Comparison of ENCODE assay signal across 8 cellular contexts in the genomic region with DNA sequence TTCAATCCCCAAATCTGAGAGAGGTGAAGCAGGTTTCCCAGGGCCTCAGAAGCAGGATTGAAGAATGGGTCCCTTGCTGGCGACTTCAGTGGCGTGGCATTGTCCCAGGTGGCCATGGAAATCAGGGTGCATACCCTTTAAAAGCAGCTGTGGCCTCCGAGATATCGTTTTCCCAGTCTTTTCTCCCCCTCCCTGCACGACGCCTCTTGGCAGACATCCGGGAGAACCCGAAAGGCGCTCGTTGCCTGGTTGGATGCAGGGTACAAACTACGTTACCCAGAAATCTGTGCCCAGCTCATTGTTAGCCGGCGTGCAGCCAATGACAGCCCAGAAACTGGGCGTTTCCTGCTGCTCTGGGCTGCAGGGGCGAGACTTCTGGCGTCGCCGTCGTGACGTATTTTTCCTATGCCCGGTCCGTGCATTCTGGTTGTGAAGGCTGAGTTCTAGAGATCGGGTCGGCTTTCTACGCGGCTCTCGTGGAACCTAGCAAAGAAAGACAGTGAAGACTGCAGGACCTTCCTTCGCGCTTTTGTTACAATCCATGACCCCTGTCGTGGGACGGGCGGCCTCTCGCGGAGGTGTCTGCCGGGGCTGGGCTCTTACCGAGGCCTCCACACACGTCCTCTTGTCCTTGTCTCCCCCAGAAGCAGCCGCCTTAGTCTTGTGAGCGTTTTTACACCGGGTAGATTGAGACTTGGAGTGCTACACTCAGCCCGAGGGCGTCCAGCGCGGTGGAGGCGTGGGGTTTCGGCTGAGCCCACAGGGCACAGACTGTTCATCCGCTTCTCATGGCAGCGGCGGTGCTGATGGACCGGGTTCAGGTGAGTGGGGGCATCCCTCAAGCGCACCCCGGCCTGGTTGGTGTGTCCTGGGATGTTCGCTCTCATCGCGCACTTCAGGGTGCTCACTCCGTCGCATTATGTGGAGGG. TPM values are rescaled to one million over a fixed set of nuclear protein-coding genes. Genes with fewer than 3 reads are reported as not detected.
DNase-seq lines count a peak whose midpoint lies in the region; ATAC-seq, FAIRE-seq and TF ChIP-seq lines count a peak whose summit lies in the region.

Gene ZNF304, plus strand, starts transcription at position 395 of the 929 bp plus-strand sequence. Its CDS starts 394 bp downstream, at position 789.

- peak within 1 kb of the TSS; percentile 94 for H2AFZ ChIP-seq in mammary epithelial cell (ENCODE audit: low read depth, low read length)

- ATAC-seq in GM18519 (IDR thresholded peaks at IDR 0.05; ENCODE audit: low FRiP score, unreplicated experiment) = peak; percentile 93
- peak; percentile 91 for ATAC-seq in HG03045 (IDR thresholded peaks at IDR 0.05; ENCODE audit: unreplicated experiment)

- FAIRE-seq in small intestine (lab: Jason Lieb, UNC) = no peak

- WGBS in mammary epithelial cell (ENCODE audit: low coverage, missing lambda C conversion rate) = under 1% methylated on average over 39 of the region's 57 CpGs
- WGBS in small intestine, 3 donors = 2 to 5% (median 4%) methylated on average over 57 of the region's 57 CpGs

- H3K27ac ChIP-seq in VCaP (peak within 1 kb of the TSS; percentile 78), mammary epithelial cell (ENCODE audit: insufficient read depth, low read depth, low read length) (peak within 1 kb of the TSS; percentile 83), small intestine (ENCODE audit: low read depth in 1 of 2, low read length in 1 of 2) (peak within 1 kb of the TSS; percentile 8 to 87)

- TSS peak; percentile 40 for BruUV-seq in mammary epithelial cell (replicated peaks; lab: Mats Ljungman, UMichigan)

- in situ Hi-C loops in mammary epithelial cell (cut with MboI; ENCODE audit: low sequenced_read_pairs in 2 of 2) = no loop called here

- H3K9ac ChIP-seq in mammary epithelial cell (ENCODE audit: insufficient read depth, low read length) = peak within 1 kb of the TSS; percentile 95

- peaks cover 48% of the 10 kb centered on the region for H3K79me2 ChIP-seq in mammary epithelial cell (ENCODE audit: insufficient read depth, low read length)

- intact Hi-C loops in mammary epithelial cell (cut with micrococcal nuclease) = loop anchor here (1.0 kb wide), 2 partner anchors 12 to 71 kb away; partner anchors contain the start of genes TRAPPC2B, ZNF460 and ZNF547

- no peaks in the 10 kb centered on the region for H3K27me3 ChIP-seq in mammary epithelial cell (ENCODE audit: insufficient read depth, low read length)
- H3K27me3 ChIP-seq in small intestine (ENCODE audit: control insufficient read depth in 2 of 2, insufficient read depth in 2 of 2, low read length in 2 of 2) = no peaks in the 10 kb centered on the region

- CTCF ChIA-PET in mammary epithelial cell (lab: Charles Lee; ENCODE audit: low non-redundant PET) = interaction anchor here (0.7 kb wide), 2 partner anchors 49 to 799 kb away, joined by 3 read pairs; partner anchors contain the start of gene ZNF329

- H3K9me3 ChIP-seq in mammary epithelial cell (replicated peaks; ENCODE audit: insufficient read depth, low read length) (no peaks in the 10 kb centered on the region), small intestine (ENCODE audit: control insufficient read depth, low read depth) (no peaks in the 10 kb centered on the region)

- H3K4me3 ChIP-seq in mammary epithelial cell (replicated peaks in 1 of 3; ENCODE audit: insufficient read depth in 1 of 3, low read depth in 2 of 3, low read length in 3 of 3) = peak within 1 kb of the TSS; percentile 78 to 98 (median 96)
- peak within 1 kb of the TSS; percentile 66 to 74 for H3K4me3 ChIP-seq in small intestine (ENCODE audit: low read depth in 1 of 2, low read length in 2 of 2)

- H3K4me1 ChIP-seq in mammary epithelial cell (ENCODE audit: insufficient read depth, low read length) = peaks cover 8% of the 10 kb centered on the region
- H3K4me1 ChIP-seq in small intestine (ENCODE audit: control insufficient read depth in 2 of 2, insufficient read depth in 1 of 2, low read depth in 1 of 2, low read length in 1 of 2) = peaks cover 2 to 10% of the 10 kb centered on the region in 2 donors

- H3K36me3 ChIP-seq in mammary epithelial cell (ENCODE audit: insufficient read depth, low read length) (peaks cover 9% of the 10 kb centered on the region), small intestine (ENCODE audit: control insufficient read depth in 2 of 2, insufficient read depth in 2 of 2, low read length in 2 of 2) (peaks cover 6 to 18% of the 10 kb centered on the region in 2 donors)

- H4K20me1 ChIP-seq in mammary epithelial cell (ENCODE audit: insufficient read depth, low read length) = no peaks in the 10 kb centered on the region

- TF ChIP-seq CTCF in VCaP (conservative IDR thresholded peaks at IDR 0.05) = no peak
- peak in 1 of 2 donors; percentile 7 for TF ChIP-seq CTCF in mammary epithelial cell (conservative IDR thresholded peaks at IDR 0.05 in 1 of 2, IDR thresholded peaks at IDR 0.05 in 1 of 2; ENCODE audit: extremely low read depth in 1 of 2, insufficient read depth in 1 of 2, low read depth in 1 of 2, low read length in 2 of 2)

- DNase-seq in A172 (ENCODE audit: low spot score) = peak; percentile 99
- DNase-seq in NCI-H2107 (lab: John Stamatoyannopoulos, UW) = peak; percentile 79
- peak; percentile 96 for DNase-seq in mammary epithelial cell
- peak; percentile 99 for DNase-seq in iPS-NIHi7 (ENCODE audit: extremely low spot score)
- DNase-seq in small intestine = peak; percentile 95

- dilution Hi-C loops in mammary epithelial cell (cut with HindIII; ENCODE audit: low sequenced_read_pairs) = no loop called here

- H3K4me2 ChIP-seq in mammary epithelial cell (ENCODE audit: insufficient read depth, low read depth, low read length) = peak within 1 kb of the TSS; percentile 87

RNA-seq across cellular contexts. Expression of gene ZNF304, which starts in this region (rescaled TPM):
- total RNA-seq in A172 (2014; rRNA removed; shearing (Covaris generic)) = 13.0 and 14.0 TPM in 2 replicates
- total RNA-seq in mammary epithelial cell = 10 to 100 TPM in 1 of 2 donors, 1 to 10 TPM in 1; 8.0 to 16.5 TPM
- polyA plus RNA-seq in mammary epithelial cell (5.5 TPM), small intestine (1 to 10 TPM in 2 of 3 donors, under 1 TPM in 1; 0.89 to 2.8 (median 1.1) TPM)
- polyA minus RNA-seq in mammary epithelial cell = 8.2 TPM

Comparison
In these comparisons a context has a peak if more than half of its experiments do, and no peak if none do; other contexts are left out.
1. Peak in every context shown above with its lines: DNase-seq, ATAC-seq, H3K4me3 ChIP-seq and H3K27ac ChIP-seq.